ENCODE assay signal across 8 cellular contexts in the genomic region with DNA sequence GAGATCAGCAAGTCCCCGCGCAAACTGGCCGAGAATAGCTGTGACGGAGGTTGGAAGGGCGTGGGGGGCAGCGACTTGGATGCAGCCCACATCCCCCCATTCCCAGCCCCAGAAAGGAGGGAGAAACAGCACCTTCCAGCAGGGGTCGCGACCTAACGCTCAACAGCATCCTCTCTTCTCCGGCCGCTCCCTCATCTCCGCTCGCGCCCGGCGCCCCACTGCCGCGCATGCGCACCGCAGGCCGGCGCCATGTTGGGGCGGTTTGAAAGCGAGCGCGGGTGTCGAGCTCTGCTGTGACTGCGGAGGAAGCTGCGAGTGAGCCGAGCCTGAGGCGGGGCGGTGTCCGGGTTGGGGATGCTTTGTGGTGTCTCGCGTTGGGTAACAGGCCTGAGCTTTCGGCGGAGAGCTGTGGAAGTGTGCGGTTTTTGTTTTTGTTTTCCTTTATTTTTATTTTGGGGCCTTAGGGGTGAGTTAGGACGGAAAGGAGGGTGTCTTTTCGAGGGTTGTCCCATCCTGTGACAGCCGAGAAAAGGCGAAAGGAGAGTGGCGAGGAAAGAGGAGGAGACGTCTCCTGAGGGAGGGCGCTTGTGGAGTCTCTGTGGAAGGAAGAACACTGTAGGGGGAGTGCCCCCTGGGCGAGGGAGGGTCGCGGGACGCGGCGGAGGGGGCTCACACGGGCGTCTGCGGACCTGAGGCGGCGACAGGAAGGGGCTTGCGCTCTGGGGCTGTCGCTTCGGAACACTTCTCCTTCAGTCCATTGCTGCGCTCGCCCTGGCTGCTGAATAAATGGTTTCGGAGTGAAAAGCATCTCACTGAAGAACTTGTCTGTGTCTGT.
A peak's percentile ranks its signal among the peaks of the same experiment; 100 is the strongest.
DNase-seq lines count a peak whose midpoint lies in the region; ATAC-seq and TF ChIP-seq lines count a peak whose summit lies in the region.

A gene (plus strand): TSS at position 247 of the 835 bp plus-strand sequence. CDS start 2,667 bp downstream, outside the sequence.
A gene with protein sequence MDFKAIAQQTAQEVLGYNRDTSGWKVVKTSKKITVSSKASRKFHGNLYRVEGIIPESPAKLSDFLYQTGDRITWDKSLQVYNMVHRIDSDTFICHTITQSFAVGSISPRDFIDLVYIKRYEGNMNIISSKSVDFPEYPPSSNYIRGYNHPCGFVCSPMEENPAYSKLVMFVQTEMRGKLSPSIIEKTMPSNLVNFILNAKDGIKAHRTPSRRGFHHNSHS (minus strand): TSS at position 199 of the 835 bp plus-strand sequence. CDS start 3,285 bp downstream, outside the sequence.

- H3K27ac ChIP-seq in OCI-LY1 (ENCODE audit: low read depth, low read length, poor library complexity, severe bottlenecking) = peak within 1 kb of the TSS; percentile 39

- peak within 1 kb of the TSS; percentile 66 for H2AFZ ChIP-seq in OCI-LY1 (ENCODE audit: low read length)

- no peaks in the 10 kb centered on the region for H4K20me1 ChIP-seq in OCI-LY1 (ENCODE audit: insufficient read depth, low read length)

- peak; percentile 73 for TF ChIP-seq CTCF in OCI-LY1 (IDR thresholded peaks at IDR 0.05; ENCODE audit: low read length)

- no peaks in the 10 kb centered on the region for H3K9me2 ChIP-seq in OCI-LY1 (ENCODE audit: low read depth, low read length)

- peaks cover 23% of the 10 kb centered on the region for H3K4me1 ChIP-seq in OCI-LY1 (ENCODE audit: insufficient read depth, low read length, severe bottlenecking)
- H3K4me1 ChIP-seq in mucosa of stomach (ENCODE audit: control insufficient read depth, insufficient read depth, low read length) = no peaks in the 10 kb centered on the region

- peak; percentile 85 for TF ChIP-seq POLR2A in erythroblast (IDR thresholded peaks at IDR 0.05; ENCODE audit: low read length)

- H3K9ac ChIP-seq in OCI-LY1 (ENCODE audit: low read length) (peak within 1 kb of the TSS; percentile 78), mucosa of stomach (ENCODE audit: low read length) (peak within 1 kb of the TSS; percentile 45)

- H3K36me3 ChIP-seq in OCI-LY1 (ENCODE audit: insufficient read depth, low read length) (peaks cover 8% of the 10 kb centered on the region; the same call in 1 of the 2 replicates), mucosa of stomach (ENCODE audit: control insufficient read depth, insufficient read depth, low read length) (no peaks in the 10 kb centered on the region)

- peak within 1 kb of the TSS; percentile 90 for H3K4me2 ChIP-seq in OCI-LY1 (ENCODE audit: low read length)

- H3K79me2 ChIP-seq in OCI-LY1 (ENCODE audit: insufficient read depth, low read length) = 0 out of 2 replicates have a peak, but pooled peaks cover 10% of the 10 kb centered on the region

- H3K27me3 ChIP-seq in OCI-LY1 (ENCODE audit: insufficient read depth, low read length) = no peaks in the 10 kb centered on the region
- H3K27me3 ChIP-seq in mucosa of stomach (ENCODE audit: control insufficient read depth, insufficient read depth, low read length) = no peaks in the 10 kb centered on the region

- H3K4me3 ChIP-seq in OCI-LY1 (ENCODE audit: low read depth, low read length, poor library complexity, severe bottlenecking) (peak within 1 kb of the TSS; percentile 71), mucosa of stomach (ENCODE audit: low read length) (peak within 1 kb of the TSS; percentile 52)

- peak; percentile 94 for ATAC-seq in GM21528 (IDR thresholded peaks at IDR 0.05; ENCODE audit: low FRiP score, unreplicated experiment)

- H3K9me3 ChIP-seq in OCI-LY1 (ENCODE audit: low read length) (no peaks in the 10 kb centered on the region), mucosa of stomach (ENCODE audit: control insufficient read depth, low read length) (no peaks in the 10 kb centered on the region)

- peak; percentile 88 for DNase-seq in DMS153 treated with DMSO at 0.1 percent for 48 hours (lab: John Stamatoyannopoulos, UW; ENCODE audit: unreplicated experiment)
- peak; percentile 75 for DNase-seq in HuH-7.5 (ENCODE audit: low spot score)
- DNase-seq in activated T-cell treated with anti-CD3 and anti-CD28 coated beads for 24 hours (ENCODE audit: low read depth) = peak; percentile 86
- peak; percentile 96 to 98 for DNase-seq in erythroblast (lab: John Stamatoyannopoulos, UW)
- peak; percentile 88 for DNase-seq in stimulated activated CD8-positive, alpha-beta memory T cell treated with anti-CD3 and anti-CD28 coated beads, Interleukin-4, amount 100 ng/mL, for 48 hours

- H3F3A ChIP-seq in OCI-LY1 (ENCODE audit: insufficient read depth, low read length) = no peaks in the 10 kb centered on the region

Comparison
In these comparisons a context has a peak if more than half of its experiments do, and no peak if none do; other contexts are left out.
1. Peak in every context shown above with its lines: DNase-seq, ATAC-seq, H3K4me3 ChIP-seq and H3K27ac ChIP-seq.